1 cellular context compared by ENCODE assay signal in the genomic region with DNA sequence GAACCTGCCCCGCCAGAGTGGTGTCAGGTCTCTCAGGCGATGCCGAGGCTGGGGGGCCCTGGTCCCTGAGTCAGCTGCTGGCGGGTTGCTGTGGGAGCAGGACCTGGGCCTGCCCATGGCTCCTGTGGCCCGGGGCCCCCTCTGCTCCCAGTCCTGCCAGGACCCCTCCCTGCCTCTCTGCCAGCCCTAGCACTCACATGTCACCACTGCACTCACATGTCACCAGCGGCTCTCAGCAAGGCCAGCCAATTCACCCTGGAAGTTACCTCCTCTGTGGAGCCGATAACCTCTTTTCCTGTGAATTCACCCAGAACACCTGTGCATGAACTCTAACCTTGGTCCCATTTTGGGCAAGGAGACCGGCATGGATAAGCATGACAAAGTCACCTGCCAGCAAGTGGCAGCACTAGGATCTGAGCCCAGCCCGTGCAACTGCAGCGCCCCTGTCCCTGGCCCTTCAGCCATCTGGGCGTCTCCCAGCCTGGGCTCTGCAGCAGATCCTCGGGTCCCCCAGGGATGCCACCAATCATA.
TF ChIP-seq lines count a peak whose summit lies in the region.

No MANE protein-coding gene starts in this region.

TF ChIP-seq in H1, 55 proteins besides CTCF, POLR2A, EP300 and RAD21:
- no peak for TF ChIP-seq KDM1A (IDR thresholded peaks at IDR 0.05; ENCODE audit: borderline replicate concordance, low read length)
- no peak for TF ChIP-seq RXRA (IDR thresholded peaks at IDR 0.05; ENCODE audit: insufficient read depth, low read depth, low read length)
- TF ChIP-seq TBP (IDR thresholded peaks at IDR 0.05; ENCODE audit: low read depth, low read length), result no peak
- no peak for TF ChIP-seq KDM4A (IDR thresholded peaks at IDR 0.05; ENCODE audit: low read depth, low read length, severe bottlenecking)
- TF ChIP-seq, protein P1, sequence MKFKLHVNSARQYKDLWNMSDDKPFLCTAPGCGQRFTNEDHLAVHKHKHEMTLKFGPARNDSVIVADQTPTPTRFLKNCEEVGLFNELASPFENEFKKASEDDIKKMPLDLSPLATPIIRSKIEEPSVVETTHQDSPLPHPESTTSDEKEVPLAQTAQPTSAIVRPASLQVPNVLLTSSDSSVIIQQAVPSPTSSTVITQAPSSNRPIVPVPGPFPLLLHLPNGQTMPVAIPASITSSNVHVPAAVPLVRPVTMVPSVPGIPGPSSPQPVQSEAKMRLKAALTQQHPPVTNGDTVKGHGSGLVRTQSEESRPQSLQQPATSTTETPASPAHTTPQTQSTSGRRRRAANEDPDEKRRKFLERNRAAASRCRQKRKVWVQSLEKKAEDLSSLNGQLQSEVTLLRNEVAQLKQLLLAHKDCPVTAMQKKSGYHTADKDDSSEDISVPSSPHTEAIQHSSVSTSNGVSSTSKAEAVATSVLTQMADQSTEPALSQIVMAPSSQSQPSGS (IDR thresholded peaks at IDR 0.05; ENCODE audit: low read length), result no peak
- no peak for TF ChIP-seq JUN (IDR thresholded peaks at IDR 0.05; ENCODE audit: low read depth, low read length)
- no peak for TF ChIP-seq HDAC2 (IDR thresholded peaks at IDR 0.05; ENCODE audit: borderline replicate concordance in 1 of 2, low read depth in 2 of 2, low read length in 2 of 2)
- TF ChIP-seq GABPA (IDR thresholded peaks at IDR 0.05; ENCODE audit: borderline replicate concordance, insufficient read depth, low read length), result no peak
- no peak for TF ChIP-seq CBX8 (IDR thresholded peaks at IDR 0.05; ENCODE audit: borderline replicate concordance, low read depth, low read length)
- no peak for TF ChIP-seq MAFK (IDR thresholded peaks at IDR 0.05; ENCODE audit: low read depth, low read length)
- no peak for TF ChIP-seq CHD2 (IDR thresholded peaks at IDR 0.05; ENCODE audit: low read length)
- no peak for TF ChIP-seq BACH1 (IDR thresholded peaks at IDR 0.05; ENCODE audit: low read length)
- no peak for TF ChIP-seq BRCA1 (IDR thresholded peaks at IDR 0.05; ENCODE audit: low read depth, low read length)
- no peak for TF ChIP-seq SRF (IDR thresholded peaks at IDR 0.05; ENCODE audit: low read depth, low read length)
- TF ChIP-seq FOSL1 (IDR thresholded peaks at IDR 0.05; ENCODE audit: insufficient read depth, low read depth, low read length), result no peak
- TF ChIP-seq CEBPB (IDR thresholded peaks at IDR 0.05; ENCODE audit: low read depth, low read length), result no peak
